Comparison of ENCODE assay signal across 1 cellular context in the genomic region with DNA sequence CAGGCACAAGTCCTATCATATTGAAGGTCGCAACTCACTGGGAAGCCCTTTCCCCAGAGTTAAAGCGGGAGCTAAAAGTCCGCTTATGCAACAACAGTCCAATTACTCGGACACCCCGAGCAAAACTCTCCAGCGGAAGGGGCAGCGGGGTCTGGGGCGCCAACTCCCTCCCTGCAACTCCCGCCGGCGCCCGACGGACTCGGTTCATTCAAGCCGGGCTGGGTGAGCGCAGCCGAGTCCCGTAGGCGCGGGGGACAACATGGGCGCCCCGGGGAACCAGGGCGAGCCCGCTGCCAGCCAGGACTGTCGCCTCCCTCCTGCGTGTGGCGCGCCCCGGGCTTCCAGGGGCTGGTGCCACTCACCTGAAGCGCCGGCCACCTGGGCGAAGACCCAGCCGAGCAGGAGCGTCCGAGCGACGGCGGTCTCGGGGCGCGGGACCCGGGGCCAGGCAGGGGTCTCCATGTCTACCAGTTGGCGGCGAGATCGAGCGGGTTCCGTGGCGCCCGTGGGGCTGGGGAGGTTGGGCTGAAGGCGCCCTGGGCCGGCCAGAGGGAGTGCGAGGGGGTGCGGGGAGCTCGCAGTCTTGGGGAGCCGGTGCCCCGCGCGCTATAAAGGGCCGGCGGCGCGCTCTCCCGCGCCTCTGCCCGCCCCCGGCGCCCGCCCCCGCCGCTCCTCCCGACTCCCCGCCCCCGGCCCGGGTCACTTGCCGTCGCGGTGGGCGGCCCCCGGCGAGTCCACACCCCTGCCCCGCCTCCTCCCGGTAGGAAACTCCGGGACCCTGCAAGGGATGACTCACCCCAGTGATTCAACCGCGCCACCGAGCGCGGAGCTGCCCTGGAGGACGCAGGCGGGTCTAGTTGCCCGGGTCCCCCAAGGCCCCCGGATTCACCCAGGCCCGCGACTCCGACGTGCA.
TF ChIP-seq lines count a peak whose summit lies in the region.

A gene (minus strand): TSS at position 585 of the 913 bp plus-strand sequence. CDS start 123 bp downstream, at position 462.

TF ChIP-seq in HepG2, 621 proteins besides CTCF, POLR2A, EP300 and RAD21 (continued from another document and continues in another):
- TF ChIP-seq, protein P1, sequence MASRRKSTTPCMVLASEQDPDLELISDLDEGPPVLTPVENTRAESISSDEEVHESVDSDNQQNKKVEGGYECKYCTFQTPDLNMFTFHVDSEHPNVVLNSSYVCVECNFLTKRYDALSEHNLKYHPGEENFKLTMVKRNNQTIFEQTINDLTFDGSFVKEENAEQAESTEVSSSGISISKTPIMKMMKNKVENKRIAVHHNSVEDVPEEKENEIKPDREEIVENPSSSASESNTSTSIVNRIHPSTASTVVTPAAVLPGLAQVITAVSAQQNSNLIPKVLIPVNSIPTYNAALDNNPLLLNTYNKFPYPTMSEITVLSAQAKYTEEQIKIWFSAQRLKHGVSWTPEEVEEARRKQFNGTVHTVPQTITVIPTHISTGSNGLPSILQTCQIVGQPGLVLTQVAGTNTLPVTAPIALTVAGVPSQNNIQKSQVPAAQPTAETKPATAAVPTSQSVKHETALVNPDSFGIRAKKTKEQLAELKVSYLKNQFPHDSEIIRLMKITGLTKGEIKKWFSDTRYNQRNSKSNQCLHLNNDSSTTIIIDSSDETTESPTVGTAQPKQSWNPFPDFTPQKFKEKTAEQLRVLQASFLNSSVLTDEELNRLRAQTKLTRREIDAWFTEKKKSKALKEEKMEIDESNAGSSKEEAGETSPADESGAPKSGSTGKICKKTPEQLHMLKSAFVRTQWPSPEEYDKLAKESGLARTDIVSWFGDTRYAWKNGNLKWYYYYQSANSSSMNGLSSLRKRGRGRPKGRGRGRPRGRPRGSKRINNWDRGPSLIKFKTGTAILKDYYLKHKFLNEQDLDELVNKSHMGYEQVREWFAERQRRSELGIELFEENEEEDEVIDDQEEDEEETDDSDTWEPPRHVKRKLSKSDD (CRISPR knock-in tag; IDR thresholded peaks at IDR 0.05; ENCODE audit: low read depth) = no peak
- 0 out of 2 replicates have a peak, but pooled peaks have one; percentile 28 for TF ChIP-seq ZNF136 (CRISPR knock-in tag; IDR thresholded peaks at IDR 0.05; ENCODE audit: low read depth)
- TF ChIP-seq, protein P2, sequence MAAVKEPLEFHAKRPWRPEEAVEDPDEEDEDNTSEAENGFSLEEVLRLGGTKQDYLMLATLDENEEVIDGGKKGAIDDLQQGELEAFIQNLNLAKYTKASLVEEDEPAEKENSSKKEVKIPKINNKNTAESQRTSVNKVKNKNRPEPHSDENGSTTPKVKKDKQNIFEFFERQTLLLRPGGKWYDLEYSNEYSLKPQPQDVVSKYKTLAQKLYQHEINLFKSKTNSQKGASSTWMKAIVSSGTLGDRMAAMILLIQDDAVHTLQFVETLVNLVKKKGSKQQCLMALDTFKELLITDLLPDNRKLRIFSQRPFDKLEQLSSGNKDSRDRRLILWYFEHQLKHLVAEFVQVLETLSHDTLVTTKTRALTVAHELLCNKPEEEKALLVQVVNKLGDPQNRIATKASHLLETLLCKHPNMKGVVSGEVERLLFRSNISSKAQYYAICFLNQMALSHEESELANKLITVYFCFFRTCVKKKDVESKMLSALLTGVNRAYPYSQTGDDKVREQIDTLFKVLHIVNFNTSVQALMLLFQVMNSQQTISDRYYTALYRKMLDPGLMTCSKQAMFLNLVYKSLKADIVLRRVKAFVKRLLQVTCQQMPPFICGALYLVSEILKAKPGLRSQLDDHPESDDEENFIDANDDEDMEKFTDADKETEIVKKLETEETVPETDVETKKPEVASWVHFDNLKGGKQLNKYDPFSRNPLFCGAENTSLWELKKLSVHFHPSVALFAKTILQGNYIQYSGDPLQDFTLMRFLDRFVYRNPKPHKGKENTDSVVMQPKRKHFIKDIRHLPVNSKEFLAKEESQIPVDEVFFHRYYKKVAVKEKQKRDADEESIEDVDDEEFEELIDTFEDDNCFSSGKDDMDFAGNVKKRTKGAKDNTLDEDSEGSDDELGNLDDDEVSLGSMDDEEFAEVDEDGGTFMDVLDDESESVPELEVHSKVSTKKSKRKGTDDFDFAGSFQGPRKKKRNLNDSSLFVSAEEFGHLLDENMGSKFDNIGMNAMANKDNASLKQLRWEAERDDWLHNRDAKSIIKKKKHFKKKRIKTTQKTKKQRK (IDR thresholded peaks at IDR 0.05; ENCODE audit: low read length) = no peak
- TF ChIP-seq, protein P3, sequence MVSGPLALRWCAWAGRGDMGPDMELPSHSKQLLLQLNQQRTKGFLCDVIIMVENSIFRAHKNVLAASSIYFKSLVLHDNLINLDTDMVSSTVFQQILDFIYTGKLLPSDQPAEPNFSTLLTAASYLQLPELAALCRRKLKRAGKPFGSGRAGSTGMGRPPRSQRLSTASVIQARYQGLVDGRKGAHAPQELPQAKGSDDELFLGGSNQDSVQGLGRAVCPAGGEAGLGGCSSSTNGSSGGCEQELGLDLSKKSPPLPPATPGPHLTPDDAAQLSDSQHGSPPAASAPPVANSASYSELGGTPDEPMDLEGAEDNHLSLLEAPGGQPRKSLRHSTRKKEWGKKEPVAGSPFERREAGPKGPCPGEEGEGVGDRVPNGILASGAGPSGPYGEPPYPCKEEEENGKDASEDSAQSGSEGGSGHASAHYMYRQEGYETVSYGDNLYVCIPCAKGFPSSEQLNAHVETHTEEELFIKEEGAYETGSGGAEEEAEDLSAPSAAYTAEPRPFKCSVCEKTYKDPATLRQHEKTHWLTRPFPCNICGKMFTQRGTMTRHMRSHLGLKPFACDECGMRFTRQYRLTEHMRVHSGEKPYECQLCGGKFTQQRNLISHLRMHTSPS (CRISPR knock-in tag; IDR thresholded peaks at IDR 0.05; ENCODE audit: low read depth) = no peak
- TF ChIP-seq, protein P4, sequence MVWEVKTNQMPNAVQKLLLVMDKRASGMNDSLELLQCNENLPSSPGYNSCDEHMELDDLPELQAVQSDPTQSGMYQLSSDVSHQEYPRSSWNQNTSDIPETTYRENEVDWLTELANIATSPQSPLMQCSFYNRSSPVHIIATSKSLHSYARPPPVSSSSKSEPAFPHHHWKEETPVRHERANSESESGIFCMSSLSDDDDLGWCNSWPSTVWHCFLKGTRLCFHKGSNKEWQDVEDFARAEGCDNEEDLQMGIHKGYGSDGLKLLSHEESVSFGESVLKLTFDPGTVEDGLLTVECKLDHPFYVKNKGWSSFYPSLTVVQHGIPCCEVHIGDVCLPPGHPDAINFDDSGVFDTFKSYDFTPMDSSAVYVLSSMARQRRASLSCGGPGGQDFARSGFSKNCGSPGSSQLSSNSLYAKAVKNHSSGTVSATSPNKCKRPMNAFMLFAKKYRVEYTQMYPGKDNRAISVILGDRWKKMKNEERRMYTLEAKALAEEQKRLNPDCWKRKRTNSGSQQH (CRISPR knock-in tag; IDR thresholded peaks at IDR 0.05; ENCODE audit: low read depth) = no peak
- TF ChIP-seq TOE1 (CRISPR knock-in tag; IDR thresholded peaks at IDR 0.05) = no peak
- TF ChIP-seq, protein P5, sequence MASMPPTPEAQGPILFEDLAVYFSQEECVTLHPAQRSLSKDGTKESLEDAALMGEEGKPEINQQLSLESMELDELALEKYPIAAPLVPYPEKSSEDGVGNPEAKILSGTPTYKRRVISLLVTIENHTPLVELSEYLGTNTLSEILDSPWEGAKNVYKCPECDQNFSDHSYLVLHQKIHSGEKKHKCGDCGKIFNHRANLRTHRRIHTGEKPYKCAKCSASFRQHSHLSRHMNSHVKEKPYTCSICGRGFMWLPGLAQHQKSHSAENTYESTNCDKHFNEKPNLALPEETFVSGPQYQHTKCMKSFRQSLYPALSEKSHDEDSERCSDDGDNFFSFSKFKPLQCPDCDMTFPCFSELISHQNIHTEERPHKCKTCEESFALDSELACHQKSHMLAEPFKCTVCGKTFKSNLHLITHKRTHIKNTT (CRISPR knock-in tag; IDR thresholded peaks at IDR 0.05) = no peak
- TF ChIP-seq, protein P6, sequence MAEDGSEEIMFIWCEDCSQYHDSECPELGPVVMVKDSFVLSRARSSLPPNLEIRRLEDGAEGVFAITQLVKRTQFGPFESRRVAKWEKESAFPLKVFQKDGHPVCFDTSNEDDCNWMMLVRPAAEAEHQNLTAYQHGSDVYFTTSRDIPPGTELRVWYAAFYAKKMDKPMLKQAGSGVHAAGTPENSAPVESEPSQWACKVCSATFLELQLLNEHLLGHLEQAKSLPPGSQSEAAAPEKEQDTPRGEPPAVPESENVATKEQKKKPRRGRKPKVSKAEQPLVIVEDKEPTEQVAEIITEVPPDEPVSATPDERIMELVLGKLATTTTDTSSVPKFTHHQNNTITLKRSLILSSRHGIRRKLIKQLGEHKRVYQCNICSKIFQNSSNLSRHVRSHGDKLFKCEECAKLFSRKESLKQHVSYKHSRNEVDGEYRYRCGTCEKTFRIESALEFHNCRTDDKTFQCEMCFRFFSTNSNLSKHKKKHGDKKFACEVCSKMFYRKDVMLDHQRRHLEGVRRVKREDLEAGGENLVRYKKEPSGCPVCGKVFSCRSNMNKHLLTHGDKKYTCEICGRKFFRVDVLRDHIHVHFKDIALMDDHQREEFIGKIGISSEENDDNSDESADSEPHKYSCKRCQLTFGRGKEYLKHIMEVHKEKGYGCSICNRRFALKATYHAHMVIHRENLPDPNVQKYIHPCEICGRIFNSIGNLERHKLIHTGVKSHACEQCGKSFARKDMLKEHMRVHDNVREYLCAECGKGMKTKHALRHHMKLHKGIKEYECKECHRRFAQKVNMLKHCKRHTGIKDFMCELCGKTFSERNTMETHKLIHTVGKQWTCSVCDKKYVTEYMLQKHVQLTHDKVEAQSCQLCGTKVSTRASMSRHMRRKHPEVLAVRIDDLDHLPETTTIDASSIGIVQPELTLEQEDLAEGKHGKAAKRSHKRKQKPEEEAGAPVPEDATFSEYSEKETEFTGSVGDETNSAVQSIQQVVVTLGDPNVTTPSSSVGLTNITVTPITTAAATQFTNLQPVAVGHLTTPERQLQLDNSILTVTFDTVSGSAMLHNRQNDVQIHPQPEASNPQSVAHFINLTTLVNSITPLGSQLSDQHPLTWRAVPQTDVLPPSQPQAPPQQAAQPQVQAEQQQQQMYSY (CRISPR knock-in tag; IDR thresholded peaks at IDR 0.05) = no peak
- TF ChIP-seq HDAC6 (IDR thresholded peaks at IDR 0.05; ENCODE audit: low read depth, low read length) = no peak
- TF ChIP-seq, protein P7, sequence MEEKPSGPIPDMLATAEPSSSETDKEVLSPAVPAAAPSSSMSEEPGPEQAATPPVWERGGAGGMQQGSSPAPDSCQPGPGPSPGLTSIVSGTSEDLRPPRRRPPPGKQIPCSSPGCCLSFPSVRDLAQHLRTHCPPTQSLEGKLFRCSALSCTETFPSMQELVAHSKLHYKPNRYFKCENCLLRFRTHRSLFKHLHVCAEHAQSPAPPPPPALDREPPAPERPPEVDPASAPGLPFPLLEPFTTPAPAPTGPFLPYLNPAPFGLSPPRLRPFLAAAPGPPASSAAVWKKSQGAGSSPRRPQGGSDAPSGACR (CRISPR knock-in tag; IDR thresholded peaks at IDR 0.05) = peak; percentile 29; the same call in 1 of the 2 replicates
- TF ChIP-seq SIX1 (CRISPR knock-in tag; IDR thresholded peaks at IDR 0.05; ENCODE audit: borderline replicate concordance) = no peak
- TF ChIP-seq, protein P8, sequence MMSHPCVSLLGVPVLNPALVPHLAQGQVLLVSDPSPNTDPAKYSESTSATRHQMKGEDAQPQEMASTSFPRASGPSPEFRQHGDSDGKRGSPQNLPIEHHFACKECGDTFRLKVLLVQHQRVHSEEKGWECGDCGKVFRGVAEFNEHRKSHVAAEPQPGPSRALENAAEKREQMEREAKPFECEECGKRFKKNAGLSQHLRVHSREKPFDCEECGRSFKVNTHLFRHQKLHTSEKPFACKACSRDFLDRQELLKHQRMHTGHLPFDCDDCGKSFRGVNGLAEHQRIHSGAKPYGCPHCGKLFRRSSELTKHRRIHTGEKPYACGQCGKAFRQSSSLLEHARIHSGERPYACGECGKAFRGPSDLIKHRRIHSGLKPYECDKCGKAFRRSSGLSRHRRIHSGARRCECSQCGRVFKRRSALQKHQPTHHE (CRISPR knock-in tag; IDR thresholded peaks at IDR 0.05; ENCODE audit: borderline replicate concordance) = 0 out of 2 replicates have a peak, but pooled peaks have one; percentile 14
- 0 out of 2 replicates have a peak, but pooled peaks have one; percentile 41 for TF ChIP-seq TARDBP (CRISPR knock-in tag; IDR thresholded peaks at IDR 0.05)
- no peak for TF ChIP-seq CENPX (CRISPR knock-in tag; IDR thresholded peaks at IDR 0.05)
- TF ChIP-seq, protein P9, sequence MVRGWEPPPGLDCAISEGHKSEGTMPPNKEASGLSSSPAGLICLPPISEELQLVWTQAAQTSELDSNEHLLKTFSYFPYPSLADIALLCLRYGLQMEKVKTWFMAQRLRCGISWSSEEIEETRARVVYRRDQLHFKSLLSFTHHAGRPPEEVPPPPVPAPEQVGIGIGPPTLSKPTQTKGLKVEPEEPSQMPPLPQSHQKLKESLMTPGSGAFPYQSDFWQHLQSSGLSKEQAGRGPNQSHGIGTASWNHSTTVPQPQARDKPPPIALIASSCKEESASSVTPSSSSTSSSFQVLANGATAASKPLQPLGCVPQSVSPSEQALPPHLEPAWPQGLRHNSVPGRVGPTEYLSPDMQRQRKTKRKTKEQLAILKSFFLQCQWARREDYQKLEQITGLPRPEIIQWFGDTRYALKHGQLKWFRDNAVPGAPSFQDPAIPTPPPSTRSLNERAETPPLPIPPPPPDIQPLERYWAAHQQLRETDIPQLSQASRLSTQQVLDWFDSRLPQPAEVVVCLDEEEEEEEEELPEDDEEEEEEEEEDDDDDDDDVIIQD (CRISPR knock-in tag; IDR thresholded peaks at IDR 0.05; ENCODE audit: low read depth) = 0 out of 2 replicates have a peak, but pooled peaks have one; percentile 27
- no peak for TF ChIP-seq ZFP36L1 (CRISPR knock-in tag; IDR thresholded peaks at IDR 0.05)
- TF ChIP-seq, protein P10, sequence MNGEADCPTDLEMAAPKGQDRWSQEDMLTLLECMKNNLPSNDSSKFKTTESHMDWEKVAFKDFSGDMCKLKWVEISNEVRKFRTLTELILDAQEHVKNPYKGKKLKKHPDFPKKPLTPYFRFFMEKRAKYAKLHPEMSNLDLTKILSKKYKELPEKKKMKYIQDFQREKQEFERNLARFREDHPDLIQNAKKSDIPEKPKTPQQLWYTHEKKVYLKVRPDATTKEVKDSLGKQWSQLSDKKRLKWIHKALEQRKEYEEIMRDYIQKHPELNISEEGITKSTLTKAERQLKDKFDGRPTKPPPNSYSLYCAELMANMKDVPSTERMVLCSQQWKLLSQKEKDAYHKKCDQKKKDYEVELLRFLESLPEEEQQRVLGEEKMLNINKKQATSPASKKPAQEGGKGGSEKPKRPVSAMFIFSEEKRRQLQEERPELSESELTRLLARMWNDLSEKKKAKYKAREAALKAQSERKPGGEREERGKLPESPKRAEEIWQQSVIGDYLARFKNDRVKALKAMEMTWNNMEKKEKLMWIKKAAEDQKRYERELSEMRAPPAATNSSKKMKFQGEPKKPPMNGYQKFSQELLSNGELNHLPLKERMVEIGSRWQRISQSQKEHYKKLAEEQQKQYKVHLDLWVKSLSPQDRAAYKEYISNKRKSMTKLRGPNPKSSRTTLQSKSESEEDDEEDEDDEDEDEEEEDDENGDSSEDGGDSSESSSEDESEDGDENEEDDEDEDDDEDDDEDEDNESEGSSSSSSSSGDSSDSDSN (CRISPR knock-in tag; IDR thresholded peaks at IDR 0.05) = peak; percentile 79; the same call in 1 of the 2 replicates
- no peak for TF ChIP-seq YEATS2 (CRISPR knock-in tag; IDR thresholded peaks at IDR 0.05; ENCODE audit: borderline replicate concordance)
- TF ChIP-seq, protein P11, sequence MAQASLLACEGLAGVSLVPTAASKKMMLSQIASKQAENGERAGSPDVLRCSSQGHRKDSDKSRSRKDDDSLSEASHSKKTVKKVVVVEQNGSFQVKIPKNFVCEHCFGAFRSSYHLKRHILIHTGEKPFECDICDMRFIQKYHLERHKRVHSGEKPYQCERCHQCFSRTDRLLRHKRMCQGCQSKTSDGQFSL (CRISPR knock-in tag; IDR thresholded peaks at IDR 0.05) = no peak
- no peak; the same call in 1 of the 2 replicates for TF ChIP-seq ZNF546 (CRISPR knock-in tag; conservative IDR thresholded peaks at IDR 0.05)
- no peak for TF ChIP-seq NFE2L1 (CRISPR knock-in tag; IDR thresholded peaks at IDR 0.05; ENCODE audit: borderline replicate concordance)
- 0 out of 2 replicates have a peak, but pooled peaks have one; percentile 21 for TF ChIP-seq ZNF558 (CRISPR knock-in tag; IDR thresholded peaks at IDR 0.05; ENCODE audit: borderline replicate concordance)
- TF ChIP-seq ZNF773 (CRISPR knock-in tag; IDR thresholded peaks at IDR 0.05; ENCODE audit: borderline replicate concordance) = no peak
- TF ChIP-seq TBP (CRISPR knock-in tag; IDR thresholded peaks at IDR 0.05) = no peak
- no peak for TF ChIP-seq ZSCAN22 (CRISPR knock-in tag; IDR thresholded peaks at IDR 0.05)
- TF ChIP-seq SRSF4 (IDR thresholded peaks at IDR 0.05; ENCODE audit: low read depth, low read length, poor library complexity, severe bottlenecking) = no peak
